In genomic region chr2:187266147-187266546, GRCh38 we compare ENCODE assay signal across 32 cellular contexts.
"Had no signal": no experiment of that assay in that cellular context is flagged by ENCODE, and none has a peak within 500 bp of the region (broad histone marks: within the 10 kb centered on the region; RNA-seq: fewer than 3 reads in every experiment).

No MANE protein-coding gene starts in this region.

- H3K27ac Mint-ChIP-seq: activated CD4-positive, alpha-beta memory T cell treated with anti-CD3 and anti-CD28 coated beads, Interleukin-2, amount 10 ng/mL, durations not matched to agents 7 days and 5 days; activated CD4-positive, alpha-beta T cell treated with anti-CD3 and anti-CD28 coated beads for 36 hours; activated CD4-positive, alpha-beta T cell treated with anti-CD3 and anti-CD28 coated beads, Interleukin-2, amount 10 ng/mL, durations not matched to agents 24 days and 14 days; activated naive CD4-positive, alpha-beta T cell treated with anti-CD3 and anti-CD28 coated beads, Interleukin-2, amount 10 ng/mL, durations not matched to agents 7 days and 5 days; activated naive CD4-positive, alpha-beta T cell treated with anti-CD3 and anti-CD28 coated beads, Interleukin-2, amount 50 U/mL, for 72 hours; activated naive CD8-positive, alpha-beta T cell treated with anti-CD3 and anti-CD28 coated beads, Interleukin-2, amount 10 ng/mL, durations not matched to agents 7 days and 5 days; activated T-cell treated with anti-CD3 and anti-CD28 coated beads, Interleukin-2, amount 50 U/mL, for 24 hours; activated T-cell treated with anti-CD3 and anti-CD28 coated beads, Interleukin-2, amount 50 U/mL, for 72 hours; T-helper 17 cell; T-helper 2 cell treated with Interferon-gamma antibody and Interleukin-4, amounts not matched to agents 5 μg/mL and 100 μg/mL, for 36 hours had no signal

- H3K4me1 Mint-ChIP-seq: activated CD4-positive, alpha-beta memory T cell treated with anti-CD3 and anti-CD28 coated beads, Interleukin-2, amount 10 ng/mL, durations not matched to agents 7 days and 5 days; activated CD4-positive, alpha-beta T cell treated with anti-CD3 and anti-CD28 coated beads for 36 hours; activated CD4-positive, alpha-beta T cell treated with anti-CD3 and anti-CD28 coated beads, Interleukin-2, amount 10 ng/mL, durations not matched to agents 24 days and 14 days; activated naive CD4-positive, alpha-beta T cell treated with anti-CD3 and anti-CD28 coated beads, Interleukin-2, amount 10 ng/mL, durations not matched to agents 7 days and 5 days; activated naive CD8-positive, alpha-beta T cell treated with anti-CD3 and anti-CD28 coated beads, Interleukin-2, amount 10 ng/mL, durations not matched to agents 7 days and 5 days; T-helper 17 cell had no signal

- H3K36me3 ChIP-seq: brain microvascular endothelial cell, colonic mucosa, esophagus muscularis mucosa, gastroesophageal sphincter, heart right ventricle had no signal

- ATAC-seq: activated CD4-positive, alpha-beta T cell treated with anti-CD3 and anti-CD28 coated beads for 36 hours; activated naive CD4-positive, alpha-beta T cell treated with anti-CD3 and anti-CD28 coated beads, Interleukin-2, amount 50 U/mL, for 72 hours; activated T-cell treated with anti-CD3 and anti-CD28 coated beads, Interleukin-2, amount 50 U/mL, for 72 hours; gastroesophageal sphincter; heart right ventricle; T-helper 17 cell had no signal

- FAIRE-seq: bronchial epithelial cell, endometrium had no signal

- H3K9me3 Mint-ChIP-seq: activated CD4-positive, alpha-beta T cell treated with anti-CD3 and anti-CD28 coated beads, Interleukin-2, amount 10 ng/mL, durations not matched to agents 24 days and 14 days; activated naive CD8-positive, alpha-beta T cell treated with anti-CD3 and anti-CD28 coated beads, Interleukin-2, amount 10 ng/mL, durations not matched to agents 7 days and 5 days; activated T-cell treated with anti-CD3 and anti-CD28 coated beads, Interleukin-2, amount 50 U/mL, for 24 hours; T-helper 2 cell treated with Interferon-gamma antibody and Interleukin-4, amounts not matched to agents 5 μg/mL and 100 μg/mL, for 36 hours had no signal

- H3K27me3 ChIP-seq: brain microvascular endothelial cell, colonic mucosa, esophagus muscularis mucosa, gastroesophageal sphincter, heart right ventricle had no signal

- H3K36me3 Mint-ChIP-seq: activated naive CD4-positive, alpha-beta T cell treated with anti-CD3 and anti-CD28 coated beads, Interleukin-2, amount 10 ng/mL, durations not matched to agents 7 days and 5 days; activated naive CD4-positive, alpha-beta T cell treated with anti-CD3 and anti-CD28 coated beads, Interleukin-2, amount 50 U/mL, for 72 hours; activated naive CD8-positive, alpha-beta T cell treated with anti-CD3 and anti-CD28 coated beads, Interleukin-2, amount 10 ng/mL, durations not matched to agents 7 days and 5 days had no signal

- H3K4me3 Mint-ChIP-seq: activated CD4-positive, alpha-beta memory T cell treated with anti-CD3 and anti-CD28 coated beads, Interleukin-2, amount 10 ng/mL, durations not matched to agents 7 days and 5 days; activated CD4-positive, alpha-beta T cell treated with anti-CD3 and anti-CD28 coated beads for 36 hours; activated CD4-positive, alpha-beta T cell treated with anti-CD3 and anti-CD28 coated beads, Interleukin-2, amount 10 ng/mL, durations not matched to agents 24 days and 14 days; activated naive CD4-positive, alpha-beta T cell treated with anti-CD3 and anti-CD28 coated beads, Interleukin-2, amount 10 ng/mL, durations not matched to agents 7 days and 5 days; activated naive CD8-positive, alpha-beta T cell treated with anti-CD3 and anti-CD28 coated beads, Interleukin-2, amount 10 ng/mL, durations not matched to agents 7 days and 5 days; activated T-cell treated with anti-CD3 and anti-CD28 coated beads, Interleukin-2, amount 50 U/mL, for 24 hours; activated T-cell treated with anti-CD3 and anti-CD28 coated beads, Interleukin-2, amount 50 U/mL, for 72 hours; T-helper 17 cell; T-helper 2 cell treated with Interferon-gamma antibody and Interleukin-4, amounts not matched to agents 5 μg/mL and 100 μg/mL, for 36 hours had no signal

- H3K27me3 Mint-ChIP-seq: activated CD4-positive, alpha-beta memory T cell treated with anti-CD3 and anti-CD28 coated beads, Interleukin-2, amount 10 ng/mL, durations not matched to agents 7 days and 5 days; activated CD4-positive, alpha-beta T cell treated with anti-CD3 and anti-CD28 coated beads for 36 hours; activated CD4-positive, alpha-beta T cell treated with anti-CD3 and anti-CD28 coated beads, Interleukin-2, amount 10 ng/mL, durations not matched to agents 24 days and 14 days; activated naive CD4-positive, alpha-beta T cell treated with anti-CD3 and anti-CD28 coated beads, Interleukin-2, amount 10 ng/mL, durations not matched to agents 7 days and 5 days; activated naive CD8-positive, alpha-beta T cell treated with anti-CD3 and anti-CD28 coated beads, Interleukin-2, amount 10 ng/mL, durations not matched to agents 7 days and 5 days; activated T-cell treated with anti-CD3 and anti-CD28 coated beads, Interleukin-2, amount 50 U/mL, for 24 hours; T-helper 17 cell had no signal

- H3K4me3 ChIP-seq: colonic mucosa, esophagus muscularis mucosa, gastroesophageal sphincter, heart right ventricle had no signal

- H3K4me1 ChIP-seq: colonic mucosa, esophagus muscularis mucosa, gastroesophageal sphincter had no signal

- H3K27ac ChIP-seq: brain microvascular endothelial cell, colonic mucosa, esophagus muscularis mucosa, gastroesophageal sphincter, heart right ventricle had no signal

- DNase-seq: activated CD4-positive, alpha-beta memory T cell treated with anti-CD3 and anti-CD28 coated beads, Interleukin-2, amount 10 ng/mL, durations not matched to agents 7 days and 5 days; activated CD4-positive, alpha-beta T cell treated with anti-CD3 and anti-CD28 coated beads for 36 hours; activated CD4-positive, alpha-beta T cell treated with anti-CD3 and anti-CD28 coated beads, Interleukin-2, amount 10 ng/mL, durations not matched to agents 24 days and 14 days; activated CD4-positive, alpha-beta T cell treated with anti-CD3 and anti-CD28 coated beads, Interleukin-2, amount 50 U/mL, for 4 hours; activated CD4-positive, CD25-positive, alpha-beta regulatory T cell; activated CD4-positive, CD25-positive, alpha-beta regulatory T cell treated with anti-CD3 and anti-CD28 coated beads, Interleukin-2, amount 50 U/mL, for 72 hours; activated CD8-positive, alpha-beta memory T cell treated with anti-CD3 and anti-CD28 coated beads, Interleukin-2, amount 50 U/mL, for 48 hours; activated gamma-delta T cell; activated naive CD4-positive, alpha-beta T cell; activated naive CD4-positive, alpha-beta T cell treated with anti-CD3 and anti-CD28 coated beads, Interleukin-2, amount 10 ng/mL, durations not matched to agents 7 days and 5 days; activated naive CD8-positive, alpha-beta T cell treated with anti-CD3 and anti-CD28 coated beads, Interleukin-2, amount 10 ng/mL, durations not matched to agents 7 days and 5 days; activated T-cell treated with anti-CD3 and anti-CD28 coated beads for 4 hours; activated T-cell treated with anti-CD3 and anti-CD28 coated beads, Interleukin-2, amount 50 U/mL, for 24 hours; activated T-cell treated with anti-CD3 and anti-CD28 coated beads, Interleukin-2, amount 50 U/mL, for 72 hours; amniotic stem cell; anterior cingulate cortex; brain microvascular endothelial cell; caudate nucleus; colonic mucosa; effector CD8-positive, alpha-beta T cell; erythroblast; foreskin melanocyte; heart right ventricle; T-helper 1 cell; T-helper 17 cell; T1000 had no signal

- H3K9me3 ChIP-seq: colonic mucosa, esophagus muscularis mucosa, gastroesophageal sphincter had no signal
